ENCODE assay signal across 20 cellular contexts in the genomic region with DNA sequence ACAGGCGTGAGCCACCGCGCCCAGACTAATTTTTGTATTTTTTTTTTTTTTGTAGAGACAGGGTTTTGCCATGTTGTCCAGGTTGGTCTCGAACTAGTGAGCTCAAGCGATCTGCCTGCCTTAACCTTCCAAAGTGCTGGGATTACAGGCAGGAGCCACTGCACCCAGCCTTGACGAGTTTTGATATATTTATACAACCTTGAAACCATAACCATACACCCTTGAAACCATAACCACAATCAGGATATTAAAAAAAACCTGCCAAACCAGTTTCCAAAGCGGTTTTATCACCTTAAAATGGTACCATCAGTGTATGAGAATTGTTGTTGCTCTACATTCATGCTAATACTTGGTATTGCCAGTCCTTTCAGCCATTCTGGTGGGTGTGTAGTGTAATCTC. TPM values are rescaled to one million over a fixed set of nuclear protein-coding genes. Genes with fewer than 3 reads are reported as not detected.
DNase-seq lines count a peak whose midpoint lies in the region; ATAC-seq and TF ChIP-seq lines count a peak whose summit lies in the region.
"Had no signal": no experiment of that assay in that cellular context is flagged by ENCODE, and none has a peak within 500 bp of the region (broad histone marks: within the 10 kb centered on the region; RNA-seq: fewer than 3 reads in every experiment).

No MANE protein-coding gene starts in this region.

- peaks cover 7% of the 10 kb centered on the region for H3K4me1 ChIP-seq in neural progenitor cell

- H3F3A ChIP-seq in neural progenitor cell (ENCODE audit: low read depth) = peaks cover 25% of the 10 kb centered on the region

- H3K79me2 ChIP-seq in neural progenitor cell (ENCODE audit: low read depth) = peaks cover 9% of the 10 kb centered on the region

- TF ChIP-seq CTCF in Calu3 (IDR thresholded peaks at IDR 0.05; ENCODE audit: unreplicated experiment) (no peak), VCaP (conservative IDR thresholded peaks at IDR 0.05) (no peak), neural progenitor cell (IDR thresholded peaks at IDR 0.05) (no peak)

- no peaks in the 10 kb centered on the region for H3K27me3 ChIP-seq in neural progenitor cell
- H3K27me3 ChIP-seq: ascending aorta, neutrophil had no signal

- H3K36me3 Mint-ChIP-seq in Calu3 (ENCODE audit: insufficient read depth, unreplicated experiment) (peaks cover 45% of the 10 kb centered on the region), neural progenitor cell (no peaks in the 10 kb centered on the region)
- H3K36me3 Mint-ChIP-seq in activated T-helper 17 cell treated with anti-CD3 and anti-CD28 coated beads, Interleukin-2, amount 50 U/mL, for 72 hours (ENCODE audit: low read depth) = no peaks in the 10 kb centered on the region
- H3K36me3 Mint-ChIP-seq in activated CD4-positive, alpha-beta T cell treated with anti-CD3 and anti-CD28 coated beads, Interleukin-2, amount 10 ng/mL, durations not matched to agents 7 days and 5 days (ENCODE audit: low read depth) = no peaks in the 10 kb centered on the region
- H3K36me3 Mint-ChIP-seq: IgD-negative memory B cell had no signal

- H3K27ac ChIP-seq in VCaP = peak overlapping the region; percentile 46
- H3K27ac ChIP-seq in neural progenitor cell = no peak overlapping the region
- H3K27ac ChIP-seq: ascending aorta, neutrophil had no signal

- H3K4me2 ChIP-seq in neural progenitor cell = no peak overlapping the region

- TF ChIP-seq EP300 in Ishikawa (IDR thresholded peaks at IDR 0.05; ENCODE audit: borderline replicate concordance) = no peak

- no peaks in the 10 kb centered on the region for H3K9me3 Mint-ChIP-seq in Calu3 (ENCODE audit: low read depth, unreplicated experiment)
- no peaks in the 10 kb centered on the region for H3K9me3 Mint-ChIP-seq in activated T-helper 17 cell treated with anti-CD3 and anti-CD28 coated beads, Interleukin-2, amount 50 U/mL, for 72 hours
- H3K9me3 Mint-ChIP-seq in activated CD4-positive, alpha-beta T cell treated with anti-CD3 and anti-CD28 coated beads, Interleukin-2, amount 10 ng/mL, durations not matched to agents 7 days and 5 days = no peaks in the 10 kb centered on the region
- no peaks in the 10 kb centered on the region for H3K9me3 Mint-ChIP-seq in neural progenitor cell
- H3K9me3 Mint-ChIP-seq: IgD-negative memory B cell had no signal

- H3K9me3 ChIP-seq in neural progenitor cell (ENCODE audit: low read depth) = no peaks in the 10 kb centered on the region
- H3K9me3 ChIP-seq: ascending aorta, HAP-1, neutrophil had no signal

- CTCF ChIA-PET in Calu3 (lab: Charles Lee) = interaction anchor here (0.6 to 1.0 kb wide), 5 partner anchors 12 to 118 kb away, joined by 3 to 4 read pairs (median 3); no protein-coding TSS in a partner anchor
- CTCF ChIA-PET in activated CD4-positive, alpha-beta T cell treated with anti-CD3 and anti-CD28 coated beads, Interleukin-2, amount 10 ng/mL, durations not matched to agents 7 days and 5 days (lab: Charles Lee) = interaction anchor here (0.6 to 0.7 kb wide), 2 partner anchors 141 to 242 kb away, joined by 3 read pairs; no protein-coding TSS in a partner anchor

- BruUV-seq in Calu3 (replicated peaks; lab: Mats Ljungman, UMichigan) = no TSS peak

- intact Hi-C loops in Calu3 (cut with micrococcal nuclease; ENCODE audit: unreplicated experiment) = no loop called here

- H3K36me3 ChIP-seq in neural progenitor cell = no peaks in the 10 kb centered on the region
- H3K36me3 ChIP-seq: ascending aorta, HAP-1, neutrophil had no signal

- peak overlapping the region; percentile 46 for H3K27ac Mint-ChIP-seq in Calu3 (ENCODE audit: unreplicated experiment)
- no peak overlapping the region for H3K27ac Mint-ChIP-seq in activated T-helper 17 cell treated with anti-CD3 and anti-CD28 coated beads, Interleukin-2, amount 50 U/mL, for 72 hours
- no peak overlapping the region for H3K27ac Mint-ChIP-seq in activated CD4-positive, alpha-beta T cell treated with anti-CD3 and anti-CD28 coated beads, Interleukin-2, amount 10 ng/mL, durations not matched to agents 7 days and 5 days
- no peak overlapping the region for H3K27ac Mint-ChIP-seq in neural progenitor cell
- H3K27ac Mint-ChIP-seq: B cell, IgD-negative memory B cell had no signal

- H2AFZ ChIP-seq in neural progenitor cell (replicated peaks) = no peak overlapping the region

- H3K27me3 Mint-ChIP-seq in Calu3 (ENCODE audit: unreplicated experiment) (no peaks in the 10 kb centered on the region), neural progenitor cell (ENCODE audit: insufficient read depth, low read depth) (no peaks in the 10 kb centered on the region)
- H3K27me3 Mint-ChIP-seq in activated T-helper 17 cell treated with anti-CD3 and anti-CD28 coated beads, Interleukin-2, amount 50 U/mL, for 72 hours = no peaks in the 10 kb centered on the region
- peaks cover 5% of the 10 kb centered on the region for H3K27me3 Mint-ChIP-seq in activated CD4-positive, alpha-beta T cell treated with anti-CD3 and anti-CD28 coated beads, Interleukin-2, amount 10 ng/mL, durations not matched to agents 7 days and 5 days
- H3K27me3 Mint-ChIP-seq: B cell, IgD-negative memory B cell had no signal

- no peaks in the 10 kb centered on the region for H4K20me1 ChIP-seq in neural progenitor cell (ENCODE audit: low read depth)

- POLR2A ChIA-PET in activated CD4-positive, alpha-beta T cell treated with anti-CD3 and anti-CD28 coated beads, Interleukin-2, amount 10 ng/mL, durations not matched to agents 7 days and 5 days (lab: Charles Lee) = no interaction called here

- TF ChIP-seq RAD21 in Ishikawa (IDR thresholded peaks at IDR 0.05; ENCODE audit: low read depth) = no peak

- no peak overlapping the region for H3K4me3 Mint-ChIP-seq in Calu3 (ENCODE audit: low read depth, unreplicated experiment)
- no peak overlapping the region for H3K4me3 Mint-ChIP-seq in activated T-helper 17 cell treated with anti-CD3 and anti-CD28 coated beads, Interleukin-2, amount 50 U/mL, for 72 hours
- H3K4me3 Mint-ChIP-seq in activated CD4-positive, alpha-beta T cell treated with anti-CD3 and anti-CD28 coated beads, Interleukin-2, amount 10 ng/mL, durations not matched to agents 7 days and 5 days = no peak overlapping the region
- no peak overlapping the region for H3K4me3 Mint-ChIP-seq in neural progenitor cell
- H3K4me3 Mint-ChIP-seq: B cell, IgD-negative memory B cell had no signal

- DNase-seq in Calu3 (peak; percentile 51), mucosa of gallbladder (ENCODE audit: low spot score) (peak; percentile 17), neural progenitor cell (ENCODE audit: low spot score) (no peak)
- DNase-seq in activated CD4-positive, alpha-beta T cell treated with anti-CD3 and anti-CD28 coated beads, Interleukin-2, amount 10 ng/mL, durations not matched to agents 7 days and 5 days = no peak
- DNase-seq: activated gamma-delta T cell treated with Interleukin-2 at 50 U/mL for 16 hours; head of caudate nucleus; mesendoderm; NCI-H1436 treated with DMSO at 0.1 percent for 48 hours; NCI-H524 treated with DMSO at 0.1 percent for 48 hours; stimulated activated CD4-positive, alpha-beta T cell treated with anti-CD3 and anti-CD28 coated beads, Interleukin-2, amount 100 ng/mL, for 48 hours had no signal

- no peak overlapping the region for H3K4me3 ChIP-seq in neural progenitor cell
- H3K4me3 ChIP-seq: ascending aorta, HAP-1 had no signal

- peaks cover 23% of the 10 kb centered on the region for H3K4me1 Mint-ChIP-seq in Calu3 (ENCODE audit: low read depth, unreplicated experiment)
- peaks cover 10% of the 10 kb centered on the region for H3K4me1 Mint-ChIP-seq in activated T-helper 17 cell treated with anti-CD3 and anti-CD28 coated beads, Interleukin-2, amount 50 U/mL, for 72 hours
- peaks cover 19% of the 10 kb centered on the region for H3K4me1 Mint-ChIP-seq in activated CD4-positive, alpha-beta T cell treated with anti-CD3 and anti-CD28 coated beads, Interleukin-2, amount 10 ng/mL, durations not matched to agents 7 days and 5 days
- peaks cover 11% of the 10 kb centered on the region for H3K4me1 Mint-ChIP-seq in neural progenitor cell

- H3K9ac ChIP-seq in neural progenitor cell = no peak overlapping the region

- ATAC-seq in GM21367 (IDR thresholded peaks at IDR 0.05; ENCODE audit: unreplicated experiment) = no peak
- no peak for ATAC-seq in activated T-helper 17 cell treated with anti-CD3 and anti-CD28 coated beads, Interleukin-2, amount 50 U/mL, for 72 hours (replicated peaks)
- ATAC-seq: sciatic nerve had no signal

TF ChIP-seq in Ishikawa, 13 proteins besides CTCF, POLR2A, EP300 and RAD21:
- 0 out of 2 replicates have a peak, but pooled peaks have one; percentile 16 for TF ChIP-seq YY1 (IDR thresholded peaks at IDR 0.05; ENCODE audit: low read depth)
- TF ChIP-seq, protein P1, sequence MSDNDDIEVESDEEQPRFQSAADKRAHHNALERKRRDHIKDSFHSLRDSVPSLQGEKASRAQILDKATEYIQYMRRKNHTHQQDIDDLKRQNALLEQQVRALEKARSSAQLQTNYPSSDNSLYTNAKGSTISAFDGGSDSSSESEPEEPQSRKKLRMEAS (IDR thresholded peaks at IDR 0.05) = no peak
TF ChIP-seq in Ishikawa: peak in this region for 1.

RNA-seq across cellular contexts. Expression of a gene that starts 3.7 kb away (rescaled TPM):
- total RNA-seq in Calu3 (2022) (58.0 and 58.7 TPM in 2 replicates), mucosa of gallbladder (36.5 TPM), neural progenitor cell (ENCODE audit: low replicate concordance) (22.3 and 34.0 TPM in 2 replicates)
- 10 to 100 TPM; 25.6 to 29.3 TPM for total RNA-seq in activated T-helper 17 cell treated with anti-CD3 and anti-CD28 coated beads, Interleukin-2, amount 50 U/mL, for 72 hours
- total RNA-seq in activated CD4-positive, alpha-beta T cell treated with anti-CD3 and anti-CD28 coated beads, Interleukin-2, amount 10 ng/mL, durations not matched to agents 7 days and 5 days = 10 to 100 TPM; 29.0 to 34.9 TPM

RNA-seq across cellular contexts. Expression of a gene that starts 37.0 kb away (rescaled TPM):
- total RNA-seq in Calu3 (2022) (17.4 and 18.8 TPM in 2 replicates), mucosa of gallbladder (13.1 TPM), neural progenitor cell (ENCODE audit: low replicate concordance) (16.9 and 27.3 TPM in 2 replicates)
- total RNA-seq in activated T-helper 17 cell treated with anti-CD3 and anti-CD28 coated beads, Interleukin-2, amount 50 U/mL, for 72 hours = 10 to 100 TPM; 19.2 to 20.3 TPM
- 10 to 100 TPM; 22.7 to 23.7 TPM for total RNA-seq in activated CD4-positive, alpha-beta T cell treated with anti-CD3 and anti-CD28 coated beads, Interleukin-2, amount 10 ng/mL, durations not matched to agents 7 days and 5 days

Comparison
In these comparisons a context has a peak if more than half of its experiments do, and no peak if none do; other contexts are left out.
1. DNase-seq: peak in Calu3 (single experiment) and mucosa of gallbladder (single experiment); none in activated CD4-positive, alpha-beta T cell treated with anti-CD3 and anti-CD28 coated beads, Interleukin-2, amount 10 ng/mL, durations not matched to agents 7 days and 5 days (single experiment) and neural progenitor cell (single experiment).